Comparison of ENCODE assay signal across 23 cellular contexts in the genomic region with DNA sequence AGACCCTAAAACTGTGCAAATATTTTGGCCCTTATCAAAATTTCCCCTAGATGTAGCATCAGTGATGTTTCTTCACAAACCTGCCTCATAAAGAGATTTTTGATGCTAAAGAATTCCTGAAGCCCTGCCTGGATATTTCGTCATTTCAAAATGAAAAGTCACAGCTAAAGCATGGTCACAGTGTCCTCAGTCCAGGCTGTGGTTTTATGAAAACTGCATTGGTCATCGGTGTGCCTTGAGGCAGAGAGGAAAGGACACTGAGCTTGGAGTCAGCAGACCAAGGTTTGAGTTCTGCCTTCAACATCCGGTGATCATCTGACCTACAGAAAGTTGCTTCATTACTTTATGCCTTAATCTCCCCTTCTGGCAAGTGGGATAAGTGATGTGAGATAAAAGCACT.
"Had no signal": no experiment of that assay in that cellular context is flagged by ENCODE, and none has a peak within 500 bp of the region (broad histone marks: within the 10 kb centered on the region; RNA-seq: fewer than 3 reads in every experiment).

No MANE protein-coding gene starts in this region.

- DNase-seq: activated CD4-positive, alpha-beta memory T cell treated with anti-CD3 and anti-CD28 coated beads for 36 hours; activated CD8-positive, alpha-beta memory T cell treated with anti-CD3 and anti-CD28 coated beads, Interleukin-2, amount 50 U/mL, for 4 hours; activated gamma-delta T cell; activated naive CD4-positive, alpha-beta T cell treated with anti-CD3 and anti-CD28 coated beads, Interleukin-2, amount 10 ng/mL, durations not matched to agents 7 days and 5 days; activated naive CD8-positive, alpha-beta T cell treated with anti-CD3 and anti-CD28 coated beads, Interleukin-2, amount 10 ng/mL, durations not matched to agents 7 days and 5 days; activated T-cell treated with anti-CD3 and anti-CD28 coated beads, Interleukin-2, amount 50 U/mL, for 1 hour; amniotic stem cell; central memory CD4-positive, alpha-beta T cell; foreskin keratinocyte; heart right ventricle; left lung; mucosa of descending colon; stimulated activated CD4-positive, alpha-beta T cell treated with anti-CD3 and anti-CD28 coated beads, Interleukin-2, amount 100 ng/mL, for 48 hours; stimulated activated naive CD4-positive, alpha-beta T cell treated with Interleukin-2 at 50 U/mL for 16 hours; T-cell; testis; transverse colon; uterus; WERI-Rb-1 had no signal

- H3K27ac Mint-ChIP-seq: activated CD4-positive, alpha-beta memory T cell treated with anti-CD3 and anti-CD28 coated beads for 36 hours; activated CD4-positive, alpha-beta T cell treated with anti-CD3 and anti-CD28 coated beads, Interleukin-2, amount 10 ng/mL, durations not matched to agents 24 days and 14 days; activated naive CD4-positive, alpha-beta T cell treated with anti-CD3 and anti-CD28 coated beads, Interleukin-2, amount 10 ng/mL, durations not matched to agents 7 days and 5 days; activated naive CD8-positive, alpha-beta T cell treated with anti-CD3 and anti-CD28 coated beads, Interleukin-2, amount 10 ng/mL, durations not matched to agents 7 days and 5 days; natural killer cell treated with Interleukin-12 subunit alpha and Interleukin-12 subunit beta and Interleukin-15 and Interleukin-18, amount 100 ng/mL, for 72 hours; T-cell; T-helper 2 cell treated with Interferon-gamma antibody and Interleukin-4, amounts not matched to agents 5 μg/mL and 100 μg/mL, for 36 hours had no signal

- ATAC-seq: activated CD4-positive, CD25-positive, alpha-beta regulatory T cell treated with anti-CD3 and anti-CD28 coated beads, Interleukin-2, amount 50 U/mL, for 24 hours; foreskin keratinocyte; heart right ventricle; left lung; mucosa of descending colon; natural killer cell treated with Interleukin-12 subunit alpha and Interleukin-12 subunit beta and Interleukin-15 and Interleukin-18, amount 100 ng/mL, for 72 hours; T-cell had no signal

- H3K4me3 Mint-ChIP-seq: activated CD4-positive, alpha-beta memory T cell treated with anti-CD3 and anti-CD28 coated beads for 36 hours; activated CD4-positive, alpha-beta T cell treated with anti-CD3 and anti-CD28 coated beads, Interleukin-2, amount 10 ng/mL, durations not matched to agents 24 days and 14 days; activated naive CD4-positive, alpha-beta T cell treated with anti-CD3 and anti-CD28 coated beads, Interleukin-2, amount 10 ng/mL, durations not matched to agents 7 days and 5 days; activated naive CD8-positive, alpha-beta T cell treated with anti-CD3 and anti-CD28 coated beads, Interleukin-2, amount 10 ng/mL, durations not matched to agents 7 days and 5 days; natural killer cell treated with Interleukin-12 subunit alpha and Interleukin-12 subunit beta and Interleukin-15 and Interleukin-18, amount 100 ng/mL, for 72 hours; T-cell; T-helper 2 cell treated with Interferon-gamma antibody and Interleukin-4, amounts not matched to agents 5 μg/mL and 100 μg/mL, for 36 hours had no signal

- H3K9me3 Mint-ChIP-seq: activated CD4-positive, alpha-beta memory T cell treated with anti-CD3 and anti-CD28 coated beads for 36 hours; activated CD4-positive, alpha-beta T cell treated with anti-CD3 and anti-CD28 coated beads, Interleukin-2, amount 10 ng/mL, durations not matched to agents 24 days and 14 days; activated naive CD4-positive, alpha-beta T cell treated with anti-CD3 and anti-CD28 coated beads, Interleukin-2, amount 10 ng/mL, durations not matched to agents 7 days and 5 days; activated naive CD8-positive, alpha-beta T cell treated with anti-CD3 and anti-CD28 coated beads, Interleukin-2, amount 10 ng/mL, durations not matched to agents 7 days and 5 days; natural killer cell treated with Interleukin-12 subunit alpha and Interleukin-12 subunit beta and Interleukin-15 and Interleukin-18, amount 100 ng/mL, for 72 hours; T-cell; T-helper 2 cell treated with Interferon-gamma antibody and Interleukin-4, amounts not matched to agents 5 μg/mL and 100 μg/mL, for 36 hours had no signal

- H3K27me3 Mint-ChIP-seq: activated CD4-positive, alpha-beta memory T cell treated with anti-CD3 and anti-CD28 coated beads for 36 hours; activated CD4-positive, alpha-beta T cell treated with anti-CD3 and anti-CD28 coated beads, Interleukin-2, amount 10 ng/mL, durations not matched to agents 24 days and 14 days; activated naive CD4-positive, alpha-beta T cell treated with anti-CD3 and anti-CD28 coated beads, Interleukin-2, amount 10 ng/mL, durations not matched to agents 7 days and 5 days; activated naive CD8-positive, alpha-beta T cell treated with anti-CD3 and anti-CD28 coated beads, Interleukin-2, amount 10 ng/mL, durations not matched to agents 7 days and 5 days; natural killer cell treated with Interleukin-12 subunit alpha and Interleukin-12 subunit beta and Interleukin-15 and Interleukin-18, amount 100 ng/mL, for 72 hours; T-cell had no signal
